ENCODE assay signal across 8 cellular contexts in genomic region chr5:68215888-68216736, GRCh38. TPM values are rescaled to one million over a fixed set of nuclear protein-coding genes. Genes with fewer than 3 reads are reported as not detected.
A peak's percentile ranks its signal among the peaks of the same experiment; 100 is the strongest.
DNase-seq lines count a peak whose midpoint lies in the region; ATAC-seq, FAIRE-seq and TF ChIP-seq lines count a peak whose summit lies in the region.

No MANE protein-coding gene starts in this region.

- no peak for TF ChIP-seq POLR2A in H1 (IDR thresholded peaks at IDR 0.05; ENCODE audit: control extremely low read depth in 1 of 2, low read depth in 2 of 2, low read length in 2 of 2)

- CTCF ChIA-PET in activated CD8-positive, alpha-beta T cell treated with anti-CD3 and anti-CD28 coated beads for 36 hours (lab: Charles Lee) = interaction anchor here (0.8 to 6.0 kb wide), 12 partner anchors 12 to 71 kb away, joined by 3 to 46 read pairs (median 5); no protein-coding TSS in a partner anchor
- CTCF ChIA-PET in H1 (lab: Charles Lee; ENCODE audit: partially characterized antibody) = interaction anchor here (0.6 to 2.8 kb wide), 12 partner anchors 14 to 980 kb away, joined by 3 to 13 read pairs (median 3); no protein-coding TSS in a partner anchor

- peak; percentile 13 to 19; a peak in 3 of 4 replicates for TF ChIP-seq RAD21 in H1 (IDR thresholded peaks at IDR 0.05 in 1 of 2, conservative IDR thresholded peaks at IDR 0.05 in 1 of 2; ENCODE audit: low read depth in 2 of 2, low read length in 2 of 2)

- H3K56ac ChIP-seq in H1 (replicated peaks; ENCODE audit: insufficient read length, low read depth, low read length) = no peak overlapping the region

- peak overlapping the region in 3 of 4 experiments; percentile 27 to 44 (median 34); a peak in 5 of 7 replicates for H3K9ac ChIP-seq in H1 (replicated peaks in 1 of 4; ENCODE audit: extremely low read depth in 1 of 4, low read depth in 3 of 4, low read length in 3 of 4)
- peak overlapping the region; percentile 66 for H3K9ac ChIP-seq in muscle layer of colon (ENCODE audit: low read length)

- H3K27ac ChIP-seq in H1 (ENCODE audit: low read depth, low read length) (no peak overlapping the region), muscle layer of colon (ENCODE audit: low read depth, low read length) (peak overlapping the region; percentile 98)

- H3K18ac ChIP-seq in H1 (ENCODE audit: extremely low read depth, low read length) = peak overlapping the region; percentile 48

- peak overlapping the region; percentile 59 to 96 (median 76) for H3K4me3 ChIP-seq in H1 (ENCODE audit: extremely low read depth in 1 of 4, insufficient read depth in 2 of 4, low read depth in 3 of 4, low read length in 4 of 4)
- peak overlapping the region; percentile 86 to 95 for H3K4me3 ChIP-seq in muscle layer of colon (ENCODE audit: low read depth in 1 of 2, low read length in 2 of 2)

- WGBS in H1 (ENCODE audit: extremely low coverage in 1 of 2, insufficient coverage in 1 of 2, insufficient read length in 1 of 2, insufficient replicate concordance in 2 of 2, low coverage in 1 of 2, low lambda C conversion rate in 2 of 2, missing lambda C conversion rate in 1 of 2), 2 experiments = 2% methylated on average over 44 of the region's 80 CpGs; no CpG with 5 or more reads in 1 of the 2 experiments

- POLR2A ChIA-PET in activated CD8-positive, alpha-beta T cell treated with anti-CD3 and anti-CD28 coated beads for 36 hours (lab: Charles Lee) = interaction anchor here (0.7 to 3.2 kb wide), 24 partner anchors 8 to 1050 kb away, joined by 3 to 16 read pairs (median 4); no protein-coding TSS in a partner anchor
- POLR2A ChIA-PET in H1 (lab: Charles Lee; ENCODE audit: partially characterized antibody) = interaction anchor here (0.7 to 2.2 kb wide), 9 partner anchors 12 to 45 kb away, joined by 3 to 7 read pairs (median 4); no protein-coding TSS in a partner anchor

- no peaks in the 10 kb centered on the region for H3K36me3 ChIP-seq in H1 (ENCODE audit: control insufficient read depth in 2 of 4, insufficient read depth in 4 of 4, low read length in 3 of 4)
- no peaks in the 10 kb centered on the region for H3K36me3 ChIP-seq in muscle layer of colon (ENCODE audit: insufficient read depth, low read length)

- no peak overlapping the region for H4K5ac ChIP-seq in H1 (ENCODE audit: insufficient read length, low read depth, low read length)

- H3K14ac ChIP-seq in H1 (ENCODE audit: insufficient read length) = no peak overlapping the region

- H4K8ac ChIP-seq in H1 (ENCODE audit: extremely low read depth, insufficient read depth, low read length) = peak overlapping the region; percentile 31

- H3K9me3 ChIP-seq in H1 (ENCODE audit: insufficient read depth in 2 of 2, low read depth in 1 of 2, low read length in 1 of 2) = peaks cover 0 to 1% of the 10 kb centered on the region in 2 experiments; a peak in 1 of 4 replicates
- H3K9me3 ChIP-seq in muscle layer of colon (ENCODE audit: low read length) = no peaks in the 10 kb centered on the region

- no peak for TF ChIP-seq EP300 in H1 (IDR thresholded peaks at IDR 0.05; ENCODE audit: borderline replicate concordance in 1 of 2, low read depth in 2 of 2, low read length in 2 of 2)

- no peak overlapping the region for H2AK5ac ChIP-seq in H1 (ENCODE audit: low read depth, low read length)

- ATAC-seq in GM18907 (IDR thresholded peaks at IDR 0.05; ENCODE audit: unreplicated experiment) (peak; percentile 60), HG03135 (IDR thresholded peaks at IDR 0.05; ENCODE audit: unreplicated experiment) (peak; percentile 50)
- peak; percentile 61 for ATAC-seq in activated CD8-positive, alpha-beta T cell treated with anti-CD3 and anti-CD28 coated beads for 36 hours

- H3K27me3 ChIP-seq in H1 (replicated peaks in 1 of 4; ENCODE audit: control insufficient read depth in 3 of 4, extremely low read depth in 1 of 4, insufficient read depth in 3 of 4, low read length in 3 of 4) (peaks cover 0 to 14% (median 7%) of the 10 kb centered on the region in 4 experiments; a peak in 4 of 7 replicates), muscle layer of colon (ENCODE audit: control insufficient read depth in 1 of 2, insufficient read depth in 2 of 2, low read length in 2 of 2) (no peaks in the 10 kb centered on the region)

- H3K4me1 Mint-ChIP-seq in activated CD8-positive, alpha-beta T cell treated with anti-CD3 and anti-CD28 coated beads for 36 hours (ENCODE audit: low read depth) = peaks cover 39% of the 10 kb centered on the region

- H2BK5ac ChIP-seq in H1 (ENCODE audit: low read depth, low read length) = no peak overlapping the region

- H3K9me3 Mint-ChIP-seq in activated CD8-positive, alpha-beta T cell treated with anti-CD3 and anti-CD28 coated beads for 36 hours = peaks cover 11% of the 10 kb centered on the region

- FAIRE-seq in H1 (lab: Jason Lieb, UNC) = no peak

- H3K4me3 Mint-ChIP-seq in activated CD8-positive, alpha-beta T cell treated with anti-CD3 and anti-CD28 coated beads for 36 hours = peak overlapping the region; percentile 97

- no peak overlapping the region for H2BK20ac ChIP-seq in H1 (ENCODE audit: low read length)

- H3K4ac ChIP-seq in H1 (replicated peaks; ENCODE audit: insufficient read length, low read depth, low read length) = no peak overlapping the region

- H3K23me2 ChIP-seq in H1 (ENCODE audit: low read depth, low read length) = peaks cover 6% of the 10 kb centered on the region; the same call in 1 of the 2 replicates

- peaks cover 0 to 26% of the 10 kb centered on the region in 2 experiments; a peak in 2 of 4 replicates for H3K79me2 ChIP-seq in H1 (ENCODE audit: control insufficient read depth in 1 of 2, insufficient read depth in 2 of 2, low read length in 2 of 2)

- intact Hi-C loops in activated CD8-positive, alpha-beta T cell treated with anti-CD3 and anti-CD28 coated beads for 36 hours (cut with micrococcal nuclease) = loop anchor here (5.0 kb wide), 2 partner anchors 36 to 51 kb away; no protein-coding TSS in a partner anchor

- peaks cover 29% of the 10 kb centered on the region for H3K36me3 Mint-ChIP-seq in activated CD8-positive, alpha-beta T cell treated with anti-CD3 and anti-CD28 coated beads for 36 hours (ENCODE audit: low read depth)

- H2AFZ ChIP-seq in H1 (ENCODE audit: low read length) = 0 out of 2 replicates have a peak overlapping the region, but pooled peaks have one; percentile 15

- DNase-seq in AG08395 (ENCODE audit: low spot score) (peak; percentile 34), NCI-H69 (lab: John Stamatoyannopoulos, UW) (peak; percentile 92), H1 (ENCODE audit: low read depth in 1 of 2, low spot score in 2 of 2) (peak in 1 of 2 experiments; percentile 68)
- peak; percentile 74 for DNase-seq in activated CD8-positive, alpha-beta T cell treated with anti-CD3 and anti-CD28 coated beads for 36 hours
- DNase-seq in stimulated activated CD8-positive, alpha-beta memory T cell treated with anti-CD3 and anti-CD28 coated beads, Interleukin-7, amount 100 ng/mL, for 48 hours (ENCODE audit: extremely low read depth in 1 of 2, low read depth in 1 of 2) = peak; percentile 43 to 45

- no peaks in the 10 kb centered on the region for H3K27me3 Mint-ChIP-seq in activated CD8-positive, alpha-beta T cell treated with anti-CD3 and anti-CD28 coated beads for 36 hours

- H3K4me2 ChIP-seq in H1 (ENCODE audit: insufficient read depth in 1 of 2, low read depth in 2 of 2, low read length in 2 of 2) = peak overlapping the region; percentile 94 to 99

- H4K20me1 ChIP-seq in H1 (replicated peaks in 1 of 2; ENCODE audit: control insufficient read depth in 1 of 2, insufficient read depth in 2 of 2, low read length in 2 of 2) = peaks cover 0 to 4% of the 10 kb centered on the region in 2 experiments

- no peak overlapping the region for H3K23ac ChIP-seq in H1 (ENCODE audit: insufficient read length)

- peaks cover 0 to 9% (median under 1%) of the 10 kb centered on the region in 4 experiments; a peak in 2 of 7 replicates for H3K4me1 ChIP-seq in H1 (replicated peaks in 1 of 4; ENCODE audit: control insufficient read depth in 3 of 4, insufficient read depth in 4 of 4, low read length in 3 of 4)
- H3K4me1 ChIP-seq in muscle layer of colon (ENCODE audit: insufficient read depth, low read length) = peaks cover 18% of the 10 kb centered on the region

- no peaks in the 10 kb centered on the region; the same call in 1 of the 2 replicates for H3K79me1 ChIP-seq in H1 (ENCODE audit: low read depth, low read length)

- no peak overlapping the region for H2BK12ac ChIP-seq in H1 (ENCODE audit: low read depth, low read length)

- H2BK120ac ChIP-seq in H1 (replicated peaks; ENCODE audit: low read depth, low read length) = no peak overlapping the region

- no peak overlapping the region for H4K91ac ChIP-seq in H1 (replicated peaks; ENCODE audit: insufficient read length, low read length)

- no peak overlapping the region for H2BK15ac ChIP-seq in H1 (ENCODE audit: low read length)

- TF ChIP-seq CTCF in activated CD8-positive, alpha-beta T cell treated with anti-CD3 and anti-CD28 coated beads for 36 hours (IDR thresholded peaks at IDR 0.05) = no peak
- TF ChIP-seq CTCF in H1 (IDR thresholded peaks at IDR 0.05; ENCODE audit: control extremely low read depth in 1 of 3, insufficient read depth in 1 of 3, low read depth in 1 of 3, low read length in 3 of 3) = no peak

- H3K27ac Mint-ChIP-seq in activated CD8-positive, alpha-beta T cell treated with anti-CD3 and anti-CD28 coated beads for 36 hours = peak overlapping the region; percentile 93

TF ChIP-seq in H1, 55 proteins besides CTCF, POLR2A, EP300 and RAD21 (continues in another document):
- TF ChIP-seq ASH2L (IDR thresholded peaks at IDR 0.05; ENCODE audit: low read length) (peak; percentile 83), HDAC2 (IDR thresholded peaks at IDR 0.05; ENCODE audit: borderline replicate concordance in 1 of 2, low read depth in 2 of 2, low read length in 2 of 2) (peak in 1 of 2 experiments; percentile 81; a peak in 1 of 4 replicates), SRF (IDR thresholded peaks at IDR 0.05; ENCODE audit: low read depth, low read length) (no peak), TBP (IDR thresholded peaks at IDR 0.05; ENCODE audit: low read depth, low read length) (peak; percentile 19; the same call in 1 of the 2 replicates), EZH2 (IDR thresholded peaks at IDR 0.05; ENCODE audit: low read depth, low read length, severe bottlenecking) (peak; percentile 48), SIN3A (conservative IDR thresholded peaks at IDR 0.05 in 1 of 2, IDR thresholded peaks at IDR 0.05 in 1 of 2; ENCODE audit: low read depth in 1 of 2, low read length in 2 of 2) (peak in 1 of 2 experiments; percentile 63; a peak in 1 of 4 replicates), SP1 (IDR thresholded peaks at IDR 0.05; ENCODE audit: low read depth, low read length) (no peak)

RNA-seq across cellular contexts. Expression of gene PIK3R1, which starts 0.6 kb away (rescaled TPM):
- total RNA-seq in activated CD8-positive, alpha-beta T cell treated with anti-CD3 and anti-CD28 coated beads for 36 hours = 10 to 100 TPM; 55.4 to 57.6 TPM
- total RNA-seq in H1 (2021; fragmentation: NEBNext Ultra II Directional; extraction: Animal tissue kit (Norgen Biotek cat#: 25700)) = 10.5 and 13.7 TPM in 2 replicates
- 1.8 and 2.3 TPM in 2 replicates for polyA plus RNA-seq in H1 (2011; rRNA removed)
- polyA plus RNA-seq in H1 (2011; cell fraction: cytosol; rRNA removed) = 2.6 TPM
- 4.1 TPM for polyA plus RNA-seq in H1 (2011; cell fraction: nucleus; rRNA removed)
- 4.4 to 6.4 TPM (median 5.7 TPM) in 4 replicates for polyA plus RNA-seq in H1 (2012, experiment 1 of 2)
- 1.2 TPM for polyA plus RNA-seq in H1 (2012, experiment 2 of 2)
- 6.9 TPM for polyA plus RNA-seq in H1 (2013, experiment 1 of 2)
- polyA plus RNA-seq in H1 (2013, experiment 2 of 2) = 7.3 TPM
- polyA minus RNA-seq in H1 (2011; rRNA and poly(A)+ RNA removed) = 13.0 and 13.9 TPM in 2 replicates
- 7.8 TPM for polyA minus RNA-seq in H1 (2011; cell fraction: cytosol; rRNA and poly(A)+ RNA removed)
- polyA minus RNA-seq in H1 (2011; cell fraction: nucleus; rRNA and poly(A)+ RNA removed) = 13.1 TPM
